In genomic region chr1:1925437-1926345, GRCh38 we compare ENCODE assay signal across 19 cellular contexts. TPM values are rescaled to one million over a fixed set of nuclear protein-coding genes. Genes with fewer than 3 reads are reported as not detected.
A peak's percentile ranks its signal among the peaks of the same experiment; 100 is the strongest.
DNase-seq lines count a peak whose midpoint lies in the region; ATAC-seq, FAIRE-seq and TF ChIP-seq lines count a peak whose summit lies in the region.
"Had no signal": no experiment of that assay in that cellular context is flagged by ENCODE, and none has a peak within 500 bp of the region (broad histone marks: within the 10 kb centered on the region; RNA-seq: fewer than 3 reads in every experiment).

No MANE protein-coding gene starts in this region.

- H3K27me3 ChIP-seq in HepG2 (ENCODE audit: control insufficient read depth in 1 of 2, insufficient read depth in 2 of 2, low read length in 2 of 2) (peaks cover 26 to 47% of the 10 kb centered on the region in 2 experiments; a peak in 4 of 5 replicates), right lobe of liver (no peaks in the 10 kb centered on the region), WERI-Rb-1 (ENCODE audit: insufficient read depth, low read depth, severe bottlenecking) (no peaks in the 10 kb centered on the region)

- H3K4me2 ChIP-seq in HepG2 (ENCODE audit: low read depth, low read length) = peak overlapping the region; percentile 16
- H3K4me2 ChIP-seq: KMS-11 had no signal

- CTCF ChIA-PET in HepG2 (lab: Yijun Ruan, JAX; ENCODE audit: low intra/inter-chr PET ratio, low total read pairs) = no interaction called here

- H4K20me1 ChIP-seq in HepG2 (ENCODE audit: insufficient read depth, low read length) = no peaks in the 10 kb centered on the region

- no peak overlapping the region; a peak in 1 of 6 replicates for H3K4me3 ChIP-seq in HepG2 (replicated peaks in 1 of 3; ENCODE audit: insufficient read depth in 1 of 3, low read depth in 2 of 3, low read length in 3 of 3)
- no peak overlapping the region for H3K4me3 ChIP-seq in right lobe of liver
- no peak overlapping the region for H3K4me3 ChIP-seq in WERI-Rb-1 (ENCODE audit: low read depth, low read length)
- H3K4me3 ChIP-seq in kidney (ENCODE audit: low read length in 2 of 2) = no peak overlapping the region
- H3K4me3 ChIP-seq: SJCRH30 had no signal

- in situ Hi-C loops in HepG2 (cut with HindIII; ENCODE audit: extremely low pct_ligation_motif_present, low pct_unique_long_range_greater_than_20kb) = no loop called here

- no peak for DNase-seq in HepG2 (ENCODE audit: low spot score)
- no peak for DNase-seq in right lobe of liver
- peak; percentile 8 for DNase-seq in WERI-Rb-1
- DNase-seq in kidney = peak; percentile 68
- DNase-seq in mesenteric fat pad (ENCODE audit: low spot score) = no peak
- DNase-seq: COR-L47, DMS 273 treated with DMSO at 0.1 percent for 48 hours, GF-D8, H7, NCI-H1417 treated with DMSO at 0.1 percent for 48 hours, NCI-H1930, NCI-H345, NCI-H524 treated with DMSO at 0.1 percent for 48 hours, PC-3 had no signal

- intact Hi-C loops in HepG2 (cut with micrococcal nuclease; ENCODE audit: unreplicated experiment) (no loop called here), right lobe of liver (cut with DNase I) (no loop called here), kidney (cut with DNase I) (no loop called here)

- ATAC-seq in HepG2 (no peak), right lobe of liver (no peak), HG03442 (IDR thresholded peaks at IDR 0.05; ENCODE audit: unreplicated experiment) (no peak), GM21737 (IDR thresholded peaks at IDR 0.05; ENCODE audit: unreplicated experiment) (no peak)
- ATAC-seq: PC-3 had no signal

- H3K79me2 ChIP-seq in HepG2 (ENCODE audit: insufficient read depth, low read length) = no peaks in the 10 kb centered on the region

- FAIRE-seq in HepG2 (lab: Jason Lieb, UNC) (no peak), kidney (lab: Jason Lieb, UNC) (no peak)

- no peak overlapping the region for H2AFZ ChIP-seq in HepG2 (ENCODE audit: low read length)

- TF ChIP-seq POLR2A in HepG2 (IDR thresholded peaks at IDR 0.05; ENCODE audit: insufficient read depth in 1 of 2, low read depth in 2 of 2, low read length in 2 of 2) = no peak
- no peak for TF ChIP-seq POLR2A in right lobe of liver (IDR thresholded peaks at IDR 0.05)

- H3K36me3 ChIP-seq in HepG2 (replicated peaks in 1 of 2; ENCODE audit: control insufficient read depth in 1 of 2, insufficient read depth in 2 of 2, low read length in 2 of 2) (no peaks in the 10 kb centered on the region), right lobe of liver (no peaks in the 10 kb centered on the region), WERI-Rb-1 (no peaks in the 10 kb centered on the region), kidney (ENCODE audit: control insufficient read depth in 1 of 2, insufficient read depth in 2 of 2, low read length in 2 of 2) (no peaks in the 10 kb centered on the region)
- H3K36me3 ChIP-seq: SJCRH30 had no signal

- no peak for TF ChIP-seq RAD21 in HepG2 (CRISPR knock-in tag; IDR thresholded peaks at IDR 0.05)

- H3K4me1 ChIP-seq in HepG2 (ENCODE audit: insufficient read depth, low read length) = peaks cover 57% of the 10 kb centered on the region
- H3K4me1 ChIP-seq in right lobe of liver = peaks cover 0 to 14% (median 6%) of the 10 kb centered on the region in 4 donors
- H3K4me1 ChIP-seq in kidney (ENCODE audit: control insufficient read depth in 1 of 2, insufficient read depth in 1 of 2, low read depth in 1 of 2, low read length in 2 of 2) = no peaks in the 10 kb centered on the region
- H3K4me1 ChIP-seq: SJCRH30 had no signal

- H3K9ac ChIP-seq in HepG2 (ENCODE audit: insufficient read depth, low read depth, low read length) (no peak overlapping the region), kidney (ENCODE audit: low read length in 2 of 2) (no peak overlapping the region)
- H3K9ac ChIP-seq: KMS-11 had no signal

- POLR2A ChIA-PET in HepG2 (lab: Yijun Ruan, JAX) = interaction anchor here (3.3 kb wide), 1 partner anchor 17 kb away, joined by 55 read pairs; no protein-coding TSS in a partner anchor

- 26% methylated on average over 8 of the region's 27 CpGs for WGBS in HepG2 (ENCODE audit: low lambda C conversion rate)
- whole genome bisulfite sequencing in right lobe of liver (ENCODE audit: insufficient coverage, low coverage, low lambda C conversion rate, missing lambda C conversion rate) = 100% methylated on average over 1 of the region's 27 CpGs

- BruUV-seq in HepG2 (replicated peaks; lab: Mats Ljungman, UMichigan) = no TSS peak

- TF ChIP-seq EP300 in HepG2 (IDR thresholded peaks at IDR 0.05; ENCODE audit: low read depth in 2 of 2, low read length in 2 of 2) (no peak), HepG2 (CRISPR knock-in tag; IDR thresholded peaks at IDR 0.05; ENCODE audit: borderline replicate concordance) (no peak)

- H3K9me3 ChIP-seq in HepG2 (ENCODE audit: low read length) (no peaks in the 10 kb centered on the region), right lobe of liver (no peaks in the 10 kb centered on the region), WERI-Rb-1 (ENCODE audit: severe bottlenecking) (no peaks in the 10 kb centered on the region), kidney (ENCODE audit: control insufficient read depth in 1 of 2, low read length in 2 of 2) (no peaks in the 10 kb centered on the region)
- H3K9me3 ChIP-seq: SJCRH30 had no signal

- TF ChIP-seq CTCF in HepG2 (CRISPR knock-in tag; IDR thresholded peaks at IDR 0.05) = no peak
- TF ChIP-seq CTCF in right lobe of liver (IDR thresholded peaks at IDR 0.05) = no peak
- TF ChIP-seq CTCF in WERI-Rb-1 (IDR thresholded peaks at IDR 0.05; ENCODE audit: low read depth, low read length) = no peak
- TF ChIP-seq CTCF in kidney (IDR thresholded peaks at IDR 0.05; ENCODE audit: borderline replicate concordance, extremely low read depth, insufficient read depth) = no peak

- H3K27ac ChIP-seq in HepG2 (ENCODE audit: extremely low read length, insufficient read depth, low read length) (no peak overlapping the region), right lobe of liver (no peak overlapping the region), WERI-Rb-1 (no peak overlapping the region), kidney (ENCODE audit: low read depth in 2 of 2, low read length in 2 of 2) (no peak overlapping the region)
- H3K27ac ChIP-seq: KMS-11, RWPE1, SJCRH30 had no signal

RNA-seq across cellular contexts. Expression of gene TMEM52, which starts 6.6 kb away (rescaled TPM):
- total RNA-seq in HepG2 (2016; rRNA removed; fragmentation: Illumina TruSeq; extraction: Trizol) = 12.9 and 18.7 TPM in 2 replicates
- 49.1 and 56.2 TPM in 2 replicates for total RNA-seq in HepG2 (2016; cell fraction: cytosol; rRNA removed; fragmentation: Illumina TruSeq; extraction: Trizol; ENCODE audit: low read depth)
- total RNA-seq in HepG2 (2016; cell fraction: insoluble cytoplasmic fraction; rRNA removed; fragmentation: Illumina TruSeq; extraction: Trizol) = 9.2 and 18.5 TPM in 2 replicates
- 52.4 and 62.3 TPM in 2 replicates for total RNA-seq in HepG2 (2016; cell fraction: membrane; rRNA removed; fragmentation: Illumina TruSeq; extraction: Trizol)
- 7.7 and 11.9 TPM in 2 replicates for total RNA-seq in HepG2 (2016; cell fraction: nucleus; rRNA removed; fragmentation: Illumina TruSeq; extraction: Trizol)
- polyA plus RNA-seq in HepG2 (2011; rRNA removed) = 13.2 and 15.3 TPM in 2 replicates
- polyA plus RNA-seq in HepG2 (2011; cell fraction: cytosol; rRNA removed) = 12.8 and 25.5 TPM in 2 replicates
- 29.4 and 36.3 TPM in 2 replicates for polyA plus RNA-seq in HepG2 (2011; cell fraction: nucleus; rRNA removed)
- 6.6 and 7.8 TPM in 2 replicates for polyA plus RNA-seq in HepG2 (2012)
- 77.9 and 88.5 TPM in 2 replicates for polyA plus RNA-seq in HepG2 (2016; cell fraction: cytosol; fragmentation: Illumina TruSeq; extraction: Trizol; ENCODE audit: low read depth)
- polyA plus RNA-seq in HepG2 (2016; cell fraction: insoluble cytoplasmic fraction; fragmentation: Illumina TruSeq; extraction: Trizol; ENCODE audit: low read depth) = 13.6 and 17.5 TPM in 2 replicates
- 69.4 and 73.4 TPM in 2 replicates for polyA plus RNA-seq in HepG2 (2016; cell fraction: membrane; fragmentation: Illumina TruSeq; extraction: Trizol; ENCODE audit: low read depth)
- 21.1 and 21.2 TPM in 2 replicates for polyA plus RNA-seq in HepG2 (2016; cell fraction: nucleus; fragmentation: Illumina TruSeq; extraction: Trizol; ENCODE audit: insufficient read depth, low read depth)
- 1.1 and 27.0 TPM in 2 replicates for polyA minus RNA-seq in HepG2 (2011; rRNA and poly(A)+ RNA removed; ENCODE audit: low replicate concordance)
- 7.6 and 7.8 TPM in 2 replicates for polyA minus RNA-seq in HepG2 (2011; cell fraction: cytosol; rRNA and poly(A)+ RNA removed)
- 2.3 and 2.6 TPM in 2 replicates for polyA minus RNA-seq in HepG2 (2011; cell fraction: nucleus; rRNA and poly(A)+ RNA removed)
- total RNA-seq in right lobe of liver = 10 to 100 TPM in 1 of 6 experiments, 1 to 10 TPM in 5; 2.3 to 13.2 (median 6.0) TPM
- 0.50 TPM for total RNA-seq in kidney
- 5.1 TPM for polyA plus RNA-seq in kidney (ENCODE audit: insufficient read depth, low read depth, low replicate concordance)
- 1.5 TPM for total RNA-seq in mesenteric fat pad

RNA-seq across cellular contexts. Expression of gene CALML6, which starts 10.6 kb away (rescaled TPM):
- total RNA-seq in HepG2 (2016; rRNA removed; fragmentation: Illumina TruSeq; extraction: Trizol) (0.11 TPM in 1 of 2 replicates, not detected in the other), right lobe of liver (1 to 10 TPM in 1 of 6 experiments, under 1 TPM in 3, not detected in 2; 0.44 to 1.4 (median 0.58) TPM), kidney (0.13 TPM), mesenteric fat pad (0.26 TPM)
- total RNA-seq in HepG2 (2016; cell fraction: cytosol; rRNA removed; fragmentation: Illumina TruSeq; extraction: Trizol; ENCODE audit: low read depth) = not detected in 2 replicates
- total RNA-seq in HepG2 (2016; cell fraction: insoluble cytoplasmic fraction; rRNA removed; fragmentation: Illumina TruSeq; extraction: Trizol) = 0.13 TPM in 1 of 2 replicates, not detected in the other
- not detected in 2 replicates for total RNA-seq in HepG2 (2016; cell fraction: membrane; rRNA removed; fragmentation: Illumina TruSeq; extraction: Trizol)
- not detected in 2 replicates for total RNA-seq in HepG2 (2016; cell fraction: nucleus; rRNA removed; fragmentation: Illumina TruSeq; extraction: Trizol)
- polyA plus RNA-seq in HepG2 (2011; rRNA removed) (0.12 TPM in 1 of 2 replicates, not detected in the other), kidney (ENCODE audit: insufficient read depth, low read depth, low replicate concordance) (1.2 TPM)
- polyA plus RNA-seq in HepG2 (2011; cell fraction: cytosol; rRNA removed) = not detected in 2 replicates
- polyA plus RNA-seq in HepG2 (2011; cell fraction: nucleus; rRNA removed) = 0.80 and 1.5 TPM in 2 replicates
- polyA plus RNA-seq in HepG2 (2012) = not detected in 2 replicates
- polyA plus RNA-seq in HepG2 (2016; cell fraction: cytosol; fragmentation: Illumina TruSeq; extraction: Trizol; ENCODE audit: low read depth) = not detected in 2 replicates
- not detected in 2 replicates for polyA plus RNA-seq in HepG2 (2016; cell fraction: insoluble cytoplasmic fraction; fragmentation: Illumina TruSeq; extraction: Trizol; ENCODE audit: low read depth)
- not detected in 2 replicates for polyA plus RNA-seq in HepG2 (2016; cell fraction: membrane; fragmentation: Illumina TruSeq; extraction: Trizol; ENCODE audit: low read depth)
- polyA plus RNA-seq in HepG2 (2016; cell fraction: nucleus; fragmentation: Illumina TruSeq; extraction: Trizol; ENCODE audit: insufficient read depth, low read depth) = 0.38 and 0.87 TPM in 2 replicates
- polyA minus RNA-seq in HepG2 (2011; rRNA and poly(A)+ RNA removed; ENCODE audit: low replicate concordance) = not detected in 2 replicates
- not detected in 2 replicates for polyA minus RNA-seq in HepG2 (2011; cell fraction: cytosol; rRNA and poly(A)+ RNA removed)
- 0.64 TPM in 1 of 2 replicates, not detected in the other for polyA minus RNA-seq in HepG2 (2011; cell fraction: nucleus; rRNA and poly(A)+ RNA removed)

RNA-seq across cellular contexts. Expression of gene GNB1, which starts 34.8 kb away (rescaled TPM):
- 66.2 and 76.7 TPM in 2 replicates for total RNA-seq in HepG2 (2016; rRNA removed; fragmentation: Illumina TruSeq; extraction: Trizol)
- 98.5 and 108 TPM in 2 replicates for total RNA-seq in HepG2 (2016; cell fraction: cytosol; rRNA removed; fragmentation: Illumina TruSeq; extraction: Trizol; ENCODE audit: low read depth)
- 68.2 and 68.8 TPM in 2 replicates for total RNA-seq in HepG2 (2016; cell fraction: insoluble cytoplasmic fraction; rRNA removed; fragmentation: Illumina TruSeq; extraction: Trizol)
- 163 and 168 TPM in 2 replicates for total RNA-seq in HepG2 (2016; cell fraction: membrane; rRNA removed; fragmentation: Illumina TruSeq; extraction: Trizol)
- 45.2 and 49.3 TPM in 2 replicates for total RNA-seq in HepG2 (2016; cell fraction: nucleus; rRNA removed; fragmentation: Illumina TruSeq; extraction: Trizol)
- 327 and 345 TPM in 2 replicates for polyA plus RNA-seq in HepG2 (2011; rRNA removed)
- 278 and 286 TPM in 2 replicates for polyA plus RNA-seq in HepG2 (2011; cell fraction: cytosol; rRNA removed)
- 169 and 179 TPM in 2 replicates for polyA plus RNA-seq in HepG2 (2011; cell fraction: nucleus; rRNA removed)
- 196 and 197 TPM in 2 replicates for polyA plus RNA-seq in HepG2 (2012)
- polyA plus RNA-seq in HepG2 (2016; cell fraction: cytosol; fragmentation: Illumina TruSeq; extraction: Trizol; ENCODE audit: low read depth) = 302 and 370 TPM in 2 replicates
- 201 and 257 TPM in 2 replicates for polyA plus RNA-seq in HepG2 (2016; cell fraction: insoluble cytoplasmic fraction; fragmentation: Illumina TruSeq; extraction: Trizol; ENCODE audit: low read depth)
- 387 and 445 TPM in 2 replicates for polyA plus RNA-seq in HepG2 (2016; cell fraction: membrane; fragmentation: Illumina TruSeq; extraction: Trizol; ENCODE audit: low read depth)
- polyA plus RNA-seq in HepG2 (2016; cell fraction: nucleus; fragmentation: Illumina TruSeq; extraction: Trizol; ENCODE audit: insufficient read depth, low read depth) = 156 and 160 TPM in 2 replicates
- 349 and 450 TPM in 2 replicates for polyA minus RNA-seq in HepG2 (2011; rRNA and poly(A)+ RNA removed; ENCODE audit: low replicate concordance)
- 168 and 187 TPM in 2 replicates for polyA minus RNA-seq in HepG2 (2011; cell fraction: cytosol; rRNA and poly(A)+ RNA removed)
- polyA minus RNA-seq in HepG2 (2011; cell fraction: nucleus; rRNA and poly(A)+ RNA removed) = 63.1 and 70.6 TPM in 2 replicates
- total RNA-seq in right lobe of liver = 100 to 1,000 TPM in 4 of 6 experiments, 10 to 100 TPM in 2; 85.9 to 147 (median 104) TPM
- 347 TPM for total RNA-seq in kidney
- 144 TPM for polyA plus RNA-seq in kidney (ENCODE audit: insufficient read depth, low read depth, low replicate concordance)
- 318 TPM for total RNA-seq in mesenteric fat pad

Comparison
In these comparisons a context has a peak if more than half of its experiments do, and no peak if none do; other contexts are left out.
1. DNase-seq: peak in WERI-Rb-1 (single experiment) and kidney (single experiment); none in HepG2 (single experiment), right lobe of liver (0 of 3) and mesenteric fat pad (single experiment).